In genomic region chr4:79575709-79576479, GRCh38 we compare ENCODE assay signal across 19 cellular contexts.
DNase-seq lines count a peak whose midpoint lies in the region; ATAC-seq and TF ChIP-seq lines count a peak whose summit lies in the region.
"Had no signal": no experiment of that assay in that cellular context is flagged by ENCODE, and none has a peak within 500 bp of the region (broad histone marks: within the 10 kb centered on the region; RNA-seq: fewer than 3 reads in every experiment).

No MANE protein-coding gene starts in this region.

- H2BK5ac ChIP-seq in mesenchymal stem cell (ENCODE audit: low read depth, low read length, poor library complexity, severe bottlenecking): no peak overlapping the region

- TF ChIP-seq CTCF in HL-60 (IDR thresholded peaks at IDR 0.05; ENCODE audit: insufficient read depth, low read length) (no peak), esophagus muscularis mucosa (IDR thresholded peaks at IDR 0.05) (no peak), thoracic aorta (IDR thresholded peaks at IDR 0.05) (no peak), osteoblast (IDR thresholded peaks at IDR 0.05; ENCODE audit: extremely low read depth, low read depth, low read length) (no peak), dorsolateral prefrontal cortex (IDR thresholded peaks at IDR 0.05 in 54 of 56, conservative IDR thresholded peaks at IDR 0.05 in 2 of 56; ENCODE audit: low read depth in 1 of 56, partially characterized antibody in 56 of 56) (no peak)

- no peak for TF ChIP-seq POLR2A in esophagus muscularis mucosa (IDR thresholded peaks at IDR 0.05; ENCODE audit: low read depth)

- H3K27me3 ChIP-seq in HL-60 (ENCODE audit: insufficient read depth, poor library complexity, severe bottlenecking) (no peaks in the 10 kb centered on the region), esophagus muscularis mucosa (no peaks in the 10 kb centered on the region), mesenchymal stem cell (ENCODE audit: control insufficient read depth in 1 of 2, insufficient read depth in 1 of 2, low read length in 2 of 2) (no peaks in the 10 kb centered on the region), thoracic aorta (replicated peaks; ENCODE audit: insufficient read depth) (no peaks in the 10 kb centered on the region), osteoblast (ENCODE audit: insufficient read depth, low read length) (no peaks in the 10 kb centered on the region), dorsolateral prefrontal cortex (no peaks in the 10 kb centered on the region)
- H3K27me3 ChIP-seq: right lobe of liver had no signal

- 58% methylated on average over 7 of the region's 7 CpGs for WGBS in esophagus muscularis mucosa
- WGBS in mesenchymal stem cell: 84% methylated on average over 7 of the region's 7 CpGs

- ATAC-seq in thoracic aorta (ENCODE audit: insufficient number of reproducible peaks, low FRiP score, low read depth) (no peak), GM21515 (IDR thresholded peaks at IDR 0.05; ENCODE audit: unreplicated experiment) (no peak)
- ATAC-seq: effector memory CD8-positive, alpha-beta T cell had no signal

- H3K4ac ChIP-seq in mesenchymal stem cell (ENCODE audit: low read depth in 1 of 2, low read length in 2 of 2): no peak overlapping the region

- H3K4me2 ChIP-seq in mesenchymal stem cell (ENCODE audit: low read length, poor library complexity, severe bottlenecking) (no peak overlapping the region), osteoblast (ENCODE audit: insufficient read depth, low read length) (no peak overlapping the region)

- no peak overlapping the region for H3K18ac ChIP-seq in mesenchymal stem cell (ENCODE audit: low read depth in 1 of 2, low read length in 2 of 2)

- H3K23ac ChIP-seq in mesenchymal stem cell (ENCODE audit: low read length in 2 of 2): no peak overlapping the region

- no peaks in the 10 kb centered on the region for H3K79me1 ChIP-seq in mesenchymal stem cell (replicated peaks; ENCODE audit: low read length, poor library complexity, severe bottlenecking)

- H3K36me3 ChIP-seq in esophagus muscularis mucosa (no peaks in the 10 kb centered on the region), mesenchymal stem cell (ENCODE audit: control insufficient read depth in 1 of 2, insufficient read depth in 2 of 2, low read depth in 1 of 2, low read length in 2 of 2) (no peaks in the 10 kb centered on the region), thoracic aorta (no peaks in the 10 kb centered on the region), osteoblast (ENCODE audit: insufficient read depth, low read length) (no peaks in the 10 kb centered on the region)
- H3K36me3 ChIP-seq: neutrophil, right lobe of liver had no signal

- no peak overlapping the region for H3K14ac ChIP-seq in mesenchymal stem cell (ENCODE audit: low read length in 2 of 2)

- no peaks in the 10 kb centered on the region for H3K9me3 ChIP-seq in esophagus muscularis mucosa
- H3K9me3 ChIP-seq in mesenchymal stem cell (ENCODE audit: control insufficient read depth, low read length): no peaks in the 10 kb centered on the region
- no peaks in the 10 kb centered on the region for H3K9me3 ChIP-seq in thoracic aorta
- no peaks in the 10 kb centered on the region for H3K9me3 ChIP-seq in osteoblast (ENCODE audit: low read depth, low read length)
- H3K9me3 ChIP-seq: neutrophil, right lobe of liver had no signal

- peak overlapping the region; percentile 38 for H3K27ac ChIP-seq in HL-60 (replicated peaks)
- peak overlapping the region; percentile 28 to 65 (median 60) for H3K27ac ChIP-seq in esophagus muscularis mucosa (replicated peaks in 1 of 4)
- H3K27ac ChIP-seq in mesenchymal stem cell (ENCODE audit: low read length, poor library complexity, severe bottlenecking): no peak overlapping the region
- H3K27ac ChIP-seq in thoracic aorta: peak overlapping the region; percentile 25 to 29
- H3K27ac ChIP-seq in osteoblast (ENCODE audit: low read depth, low read length): no peak overlapping the region
- H3K27ac ChIP-seq in dorsolateral prefrontal cortex: no peak overlapping the region
- H3K27ac ChIP-seq: neutrophil, right lobe of liver, SK-N-MC had no signal

- H3K4me1 ChIP-seq in esophagus muscularis mucosa (peaks cover 0 to 32% (median 23%) of the 10 kb centered on the region in 4 donors), mesenchymal stem cell (ENCODE audit: control insufficient read depth, insufficient read depth, low read depth, low read length) (no peaks in the 10 kb centered on the region), thoracic aorta (ENCODE audit: control insufficient read depth in 1 of 2, low read depth in 2 of 2) (peaks cover 3 to 19% of the 10 kb centered on the region in 2 donors), osteoblast (ENCODE audit: insufficient read depth, low read length) (no peaks in the 10 kb centered on the region)
- H3K4me1 ChIP-seq: right lobe of liver had no signal

- no peaks in the 10 kb centered on the region for H3K79me2 ChIP-seq in osteoblast (ENCODE audit: insufficient read depth, low read length)

- no peak overlapping the region for H4K8ac ChIP-seq in mesenchymal stem cell (ENCODE audit: low read length)

- peak in 1 of 2 experiments; percentile 9 for DNase-seq in HL-60 (ENCODE audit: low read depth in 1 of 2, low spot score in 1 of 2)
- DNase-seq in esophagus muscularis mucosa (ENCODE audit: extremely low spot score): no peak
- DNase-seq in mesenchymal stem cell: no peak
- DNase-seq in thoracic aorta (ENCODE audit: low spot score): no peak
- DNase-seq in osteoblast (ENCODE audit: insufficient read length, low spot score, missing footprints): no peak
- DNase-seq in dorsolateral prefrontal cortex: no peak
- no peak for DNase-seq in hepatic stellate cell (ENCODE audit: low spot score)
- DNase-seq: activated CD4-positive, alpha-beta T cell treated with anti-CD3 and anti-CD28 coated beads for 4 hours; activated effector memory CD4-positive, alpha-beta T cell treated with anti-CD3 and anti-CD28 coated beads, Interleukin-2, amount 50 U/mL, for 16 hours; CD8-positive, alpha-beta memory T cell; central memory CD4-positive, alpha-beta T cell; DMS79; effector memory CD8-positive, alpha-beta T cell; HFFc6; NCI-H1694 treated with DMSO at 0.1 percent for 48 hours; right lobe of liver had no signal

- H4K20me1 ChIP-seq in osteoblast (ENCODE audit: insufficient read depth, low read length): no peaks in the 10 kb centered on the region

- no peak overlapping the region for H2BK12ac ChIP-seq in mesenchymal stem cell (ENCODE audit: low read length in 2 of 2)

- H4K91ac ChIP-seq in mesenchymal stem cell (ENCODE audit: low read length): no peak overlapping the region

- no peak overlapping the region for H2AK5ac ChIP-seq in mesenchymal stem cell (ENCODE audit: low read length, severe bottlenecking)

- no peak overlapping the region for H2BK120ac ChIP-seq in mesenchymal stem cell (ENCODE audit: low read depth, low read length)

- no peak overlapping the region for H3K4me3 ChIP-seq in HL-60 (replicated peaks; ENCODE audit: insufficient read depth, low read length)
- H3K4me3 ChIP-seq in esophagus muscularis mucosa: no peak overlapping the region
- peak overlapping the region in 1 of 2 experiments; percentile 7 for H3K4me3 ChIP-seq in mesenchymal stem cell (ENCODE audit: insufficient read depth in 1 of 2, low read depth in 1 of 2, low read length in 2 of 2)
- no peak overlapping the region for H3K4me3 ChIP-seq in thoracic aorta
- no peak overlapping the region for H3K4me3 ChIP-seq in osteoblast (ENCODE audit: insufficient read depth, low read length)
- no peak overlapping the region for H3K4me3 ChIP-seq in dorsolateral prefrontal cortex
- H3K4me3 ChIP-seq: right lobe of liver, SK-N-MC had no signal

- H2AFZ ChIP-seq in mesenchymal stem cell (ENCODE audit: low read depth, low read length): no peak overlapping the region
- no peak overlapping the region for H2AFZ ChIP-seq in osteoblast (ENCODE audit: low read length)

- no peak overlapping the region for H2BK15ac ChIP-seq in mesenchymal stem cell (ENCODE audit: low read depth, poor library complexity, severe bottlenecking)

- peak; percentile 23 for TF ChIP-seq EP300 in esophagus muscularis mucosa (IDR thresholded peaks at IDR 0.05)

- peak overlapping the region; percentile 37 for H3K9ac ChIP-seq in mesenchymal stem cell (ENCODE audit: low read length)

- intact Hi-C loops in esophagus muscularis mucosa (cut with DNase I) (loop anchor here (5.0 kb wide), 1 partner anchor 539 kb away; no protein-coding TSS in a partner anchor), dorsolateral prefrontal cortex (cut with DNase I) (loop anchor here in 1 of 2 donors (5.0 to 10.0 kb wide), 2 partner anchors 531 to 624 kb away; no protein-coding TSS in a partner anchor)

Comparison
In these comparisons a context has a peak if more than half of its experiments do, and no peak if none do; other contexts are left out.
1. H3K27ac ChIP-seq: peak in HL-60 (single experiment), esophagus muscularis mucosa (4 of 4) and thoracic aorta (2 of 2); none in mesenchymal stem cell (single experiment), osteoblast (single experiment) and dorsolateral prefrontal cortex (0 of 59).